In genomic region chr10:80199828-80200227, GRCh38 we compare ENCODE assay signal across 11 cellular contexts. TPM values are rescaled to one million over a fixed set of nuclear protein-coding genes. Genes with fewer than 3 reads are reported as not detected.
A peak's percentile ranks its signal among the peaks of the same experiment; 100 is the strongest.
DNase-seq lines count a peak whose midpoint lies in the region; ATAC-seq and TF ChIP-seq lines count a peak whose summit lies in the region.
"Had no signal": no experiment of that assay in that cellular context is flagged by ENCODE, and none has a peak within 500 bp of the region (broad histone marks: within the 10 kb centered on the region; RNA-seq: fewer than 3 reads in every experiment).

No MANE protein-coding gene starts in this region.

- H3K4me3 Mint-ChIP-seq in activated T-cell treated with anti-CD3 and anti-CD28 coated beads, Interleukin-2, amount 50 U/mL, for 24 hours, result no peak overlapping the region
- no peak overlapping the region for H3K4me3 Mint-ChIP-seq in activated T-cell treated with anti-CD3 and anti-CD28 coated beads, Interleukin-2, amount 50 U/mL, for 4 hours
- peak overlapping the region; percentile 29 for H3K4me3 Mint-ChIP-seq in chondrocyte (ENCODE audit: unreplicated experiment)

- peaks cover 4% of the 10 kb centered on the region for H3K9me3 Mint-ChIP-seq in activated T-cell treated with anti-CD3 and anti-CD28 coated beads, Interleukin-2, amount 50 U/mL, for 24 hours
- H3K9me3 Mint-ChIP-seq in activated T-cell treated with anti-CD3 and anti-CD28 coated beads, Interleukin-2, amount 50 U/mL, for 4 hours, result no peaks in the 10 kb centered on the region
- H3K9me3 Mint-ChIP-seq in chondrocyte (ENCODE audit: low read depth), result no peaks in the 10 kb centered on the region
- H3K9me3 Mint-ChIP-seq: neural crest cell had no signal

- DNase-seq in activated T-cell treated with anti-CD3 and anti-CD28 coated beads, Interleukin-2, amount 50 U/mL, for 24 hours, result no peak
- DNase-seq in activated T-cell treated with anti-CD3 and anti-CD28 coated beads, Interleukin-2, amount 50 U/mL, for 4 hours, result no peak
- no peak for DNase-seq in chondrocyte (ENCODE audit: low spot score)
- no peak for DNase-seq in lower lobe of right lung
- peak in 1 of 2 donors; percentile 76 for DNase-seq in upper lobe of left lung
- DNase-seq in 8988T, result no peak
- DNase-seq: NCI-H2081 treated with DMSO at 0.1 percent for 48 hours had no signal

- peaks cover 88% of the 10 kb centered on the region for H3K4me1 Mint-ChIP-seq in activated T-cell treated with anti-CD3 and anti-CD28 coated beads, Interleukin-2, amount 50 U/mL, for 24 hours (ENCODE audit: low read depth)
- peaks cover 86% of the 10 kb centered on the region for H3K4me1 Mint-ChIP-seq in activated T-cell treated with anti-CD3 and anti-CD28 coated beads, Interleukin-2, amount 50 U/mL, for 4 hours (ENCODE audit: low read depth)
- H3K4me1 Mint-ChIP-seq in chondrocyte (ENCODE audit: low read depth), result peaks cover 88% of the 10 kb centered on the region

- H3K36me3 ChIP-seq in lower lobe of right lung (peaks cover 3% of the 10 kb centered on the region), upper lobe of left lung (peaks cover 0 to 9% (median 0%) of the 10 kb centered on the region in 4 donors)

- peak overlapping the region; percentile 76 for H3K27ac Mint-ChIP-seq in activated T-cell treated with anti-CD3 and anti-CD28 coated beads, Interleukin-2, amount 50 U/mL, for 24 hours
- peak overlapping the region; percentile 90 for H3K27ac Mint-ChIP-seq in chondrocyte (ENCODE audit: unreplicated experiment)

- no peaks in the 10 kb centered on the region for H3K27me3 Mint-ChIP-seq in activated T-cell treated with anti-CD3 and anti-CD28 coated beads, Interleukin-2, amount 50 U/mL, for 24 hours
- no peaks in the 10 kb centered on the region for H3K27me3 Mint-ChIP-seq in activated T-cell treated with anti-CD3 and anti-CD28 coated beads, Interleukin-2, amount 50 U/mL, for 4 hours (ENCODE audit: low read depth)
- H3K27me3 Mint-ChIP-seq in chondrocyte (ENCODE audit: low read depth), result no peaks in the 10 kb centered on the region

- TF ChIP-seq CTCF in chondrocyte (IDR thresholded peaks at IDR 0.05) (peak; percentile 50), lower lobe of right lung (IDR thresholded peaks at IDR 0.05) (peak; percentile 34), upper lobe of left lung (IDR thresholded peaks at IDR 0.05) (peak; percentile 21 to 69 (median 40))

- H3K4me3 ChIP-seq in lower lobe of right lung, result peak overlapping the region; percentile 4
- no peak overlapping the region for H3K4me3 ChIP-seq in upper lobe of left lung

- H3K27ac ChIP-seq in lower lobe of right lung (peak overlapping the region; percentile 99), upper lobe of left lung (peak overlapping the region; percentile 89 to 100 (median 98))
- H3K27ac ChIP-seq: C4-2B had no signal

- H3K27me3 ChIP-seq in lower lobe of right lung (ENCODE audit: low read depth) (no peaks in the 10 kb centered on the region), upper lobe of left lung (no peaks in the 10 kb centered on the region)

- TF ChIP-seq POLR2A in upper lobe of left lung (IDR thresholded peaks at IDR 0.05), result peak in 2 of 4 donors; percentile 19 to 65

- intact Hi-C loops in lower lobe of right lung (cut with DNase I), result loop anchor here (10.0 kb wide), 1 partner anchor 55 kb away; no protein-coding TSS in a partner anchor

- ATAC-seq in activated T-cell treated with anti-CD3 and anti-CD28 coated beads, Interleukin-2, amount 50 U/mL, for 4 hours, result no peak
- ATAC-seq in lower lobe of right lung (peak; percentile 30 to 31), upper lobe of left lung (ENCODE audit: low FRiP score in 2 of 2) (peak; percentile 48 to 74), GM21825 (IDR thresholded peaks at IDR 0.05; ENCODE audit: unreplicated experiment) (no peak), HG03342 (IDR thresholded peaks at IDR 0.05; ENCODE audit: unreplicated experiment) (no peak)

- peaks cover 66% of the 10 kb centered on the region for H3K36me3 Mint-ChIP-seq in activated T-cell treated with anti-CD3 and anti-CD28 coated beads, Interleukin-2, amount 50 U/mL, for 24 hours (ENCODE audit: low read depth)
- H3K36me3 Mint-ChIP-seq in activated T-cell treated with anti-CD3 and anti-CD28 coated beads, Interleukin-2, amount 50 U/mL, for 4 hours (ENCODE audit: insufficient read depth), result peaks cover 19% of the 10 kb centered on the region
- H3K36me3 Mint-ChIP-seq in chondrocyte (ENCODE audit: low read depth), result peaks cover 2% of the 10 kb centered on the region

- 20 to 30% methylated on average over 8 of the region's 8 CpGs for WGBS in upper lobe of left lung, 2 donors

- peak in 1 of 4 donors; percentile 89 for TF ChIP-seq EP300 in upper lobe of left lung (IDR thresholded peaks at IDR 0.05)

- H3K9me3 ChIP-seq in lower lobe of right lung, result no peaks in the 10 kb centered on the region
- H3K9me3 ChIP-seq in upper lobe of left lung, result no peaks in the 10 kb centered on the region

- H3K4me1 ChIP-seq in lower lobe of right lung (peaks cover 94% of the 10 kb centered on the region), upper lobe of left lung (peaks cover 93 to 100% (median 97%) of the 10 kb centered on the region in 4 donors)

RNA-seq across cellular contexts. Expression of gene ANXA11, which starts 5.5 kb away (rescaled TPM):
- total RNA-seq in activated T-cell treated with anti-CD3 and anti-CD28 coated beads, Interleukin-2, amount 50 U/mL, for 4 hours, result 100 to 1,000 TPM; 157 to 161 (median 158) TPM
- total RNA-seq in chondrocyte, result 98.0 to 139 TPM (median 133 TPM) in 3 replicates
- total RNA-seq in lower lobe of right lung, result 306 TPM
- 100 to 1,000 TPM; 108 to 327 (median 194) TPM for total RNA-seq in upper lobe of left lung

Comparison
In these comparisons a context has a peak if more than half of its experiments do, and no peak if none do; other contexts are left out.
1. ATAC-seq: peak in lower lobe of right lung (2 of 2) and upper lobe of left lung (2 of 2); none in activated T-cell treated with anti-CD3 and anti-CD28 coated beads, Interleukin-2, amount 50 U/mL, for 4 hours (0 of 2), GM21825 (single experiment) and HG03342 (single experiment).
2. Peak in every context shown above with its lines, with median percentiles within 50 percentile points of each other: CTCF ChIP-seq.